18 cellular contexts compared by ENCODE assay signal in the genomic region with DNA sequence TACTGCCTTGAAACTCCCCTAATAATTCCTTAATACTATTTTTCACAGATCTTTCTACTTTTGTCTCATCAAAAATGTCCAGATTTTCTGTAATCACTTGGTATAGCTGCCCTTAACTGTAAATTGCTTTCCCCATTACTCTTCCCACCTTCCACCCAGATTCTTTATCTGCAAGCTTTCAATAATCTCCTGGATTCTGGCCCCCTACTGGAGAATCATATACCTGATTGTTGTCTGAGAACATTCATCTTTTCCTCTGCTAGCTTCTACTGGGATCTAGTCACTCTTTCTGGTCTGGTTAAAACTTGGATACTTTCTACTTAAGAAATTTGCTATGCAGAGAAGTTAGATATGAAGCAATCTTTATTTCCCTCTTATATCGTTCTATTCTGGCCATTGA.
DNase-seq lines count a peak whose midpoint lies in the region; ATAC-seq and TF ChIP-seq lines count a peak whose summit lies in the region.
"Had no signal": no experiment of that assay in that cellular context is flagged by ENCODE, and none has a peak within 500 bp of the region (broad histone marks: within the 10 kb centered on the region; RNA-seq: fewer than 3 reads in every experiment).

No MANE protein-coding gene starts in this region.

- WGBS in ovary, 3 donors, result 54 to 69% (median 65%) methylated on average over 1 of the region's 1 CpG

- H3K4me1 ChIP-seq in A673 (ENCODE audit: insufficient read depth, low read length, poor library complexity, severe bottlenecking) (no peaks in the 10 kb centered on the region), GM23338 (ENCODE audit: insufficient read depth) (no peaks in the 10 kb centered on the region), OCI-LY7 (ENCODE audit: insufficient read depth, low read length, poor library complexity, severe bottlenecking) (no peaks in the 10 kb centered on the region), ovary (ENCODE audit: insufficient read depth) (no peaks in the 10 kb centered on the region)
- H3K4me1 ChIP-seq: left ventricle myocardium inferior had no signal

- no peak overlapping the region for H3K27ac ChIP-seq in A673 (ENCODE audit: low read depth, low read length, poor library complexity, severe bottlenecking)
- no peak overlapping the region for H3K27ac ChIP-seq in GM23338 (ENCODE audit: low read depth)
- no peak overlapping the region for H3K27ac ChIP-seq in OCI-LY7 (ENCODE audit: low read depth, low read length, poor library complexity, severe bottlenecking)
- no peak overlapping the region for H3K27ac ChIP-seq in ovary
- H3K27ac ChIP-seq: coronary artery, left ventricle myocardium inferior had no signal

- H3K36me3 Mint-ChIP-seq in GM23338 (ENCODE audit: low read depth), result no peaks in the 10 kb centered on the region
- no peaks in the 10 kb centered on the region for H3K36me3 Mint-ChIP-seq in glutamatergic neuron (ENCODE audit: unreplicated experiment)
- H3K36me3 Mint-ChIP-seq in WTC11, result no peaks in the 10 kb centered on the region

- H4K20me1 ChIP-seq in GM23338 (replicated peaks; ENCODE audit: insufficient read depth) (no peaks in the 10 kb centered on the region), OCI-LY7 (ENCODE audit: insufficient read depth, low read length) (no peaks in the 10 kb centered on the region)

- no peak overlapping the region for H3K4me3 ChIP-seq in A673 (ENCODE audit: low read depth, low read length, poor library complexity, severe bottlenecking)
- no peak overlapping the region for H3K4me3 ChIP-seq in GM23338
- H3K4me3 ChIP-seq in OCI-LY7 (ENCODE audit: low read depth, low read length, poor library complexity, severe bottlenecking), result no peak overlapping the region
- H3K4me3 ChIP-seq in ovary, result no peak overlapping the region
- H3K4me3 ChIP-seq: coronary artery, left ventricle myocardium inferior had no signal

- POLR2A ChIA-PET in A673 (lab: Charles Lee; ENCODE audit: low non-redundant PET), result no interaction called here
- POLR2A ChIA-PET in OCI-LY7 (lab: Charles Lee), result no interaction called here
- POLR2A ChIA-PET in WTC11 (lab: Charles Lee), result no interaction called here

- H3K9me2 ChIP-seq in GM23338 (ENCODE audit: insufficient read depth) (no peaks in the 10 kb centered on the region), OCI-LY7 (ENCODE audit: insufficient read depth, low read length) (no peaks in the 10 kb centered on the region)

- intact Hi-C loops in A673 (cut with micrococcal nuclease; ENCODE audit: unreplicated experiment) (no loop called here), OCI-LY7 (cut with micrococcal nuclease; ENCODE audit: unreplicated experiment) (no loop called here), ovary (cut with DNase I) (no loop called here), posterior cingulate gyrus (cut with DNase I) (no loop called here)

- TF ChIP-seq POLR2A in ovary (IDR thresholded peaks at IDR 0.05), result no peak

- no peaks in the 10 kb centered on the region for H3K4me1 Mint-ChIP-seq in GM23338
- H3K4me1 Mint-ChIP-seq in glutamatergic neuron (ENCODE audit: low read depth, unreplicated experiment), result no peaks in the 10 kb centered on the region
- H3K4me1 Mint-ChIP-seq in WTC11, result no peaks in the 10 kb centered on the region

- no peak overlapping the region for H3K4me3 Mint-ChIP-seq in GM23338
- no peak overlapping the region for H3K4me3 Mint-ChIP-seq in glutamatergic neuron (ENCODE audit: unreplicated experiment)
- H3K4me3 Mint-ChIP-seq in WTC11, result no peak overlapping the region
- H3K4me3 Mint-ChIP-seq: activated T-cell treated with anti-CD3 and anti-CD28 coated beads, Interleukin-2, amount 50 U/mL, for 24 hours had no signal

- CTCF ChIA-PET in A673 (lab: Charles Lee), result no interaction called here
- CTCF ChIA-PET in OCI-LY7 (lab: Charles Lee; ENCODE audit: unreplicated experiment), result no interaction called here
- CTCF ChIA-PET in WTC11 (lab: Charles Lee), result interaction anchor here (1.0 to 1.2 kb wide), 4 partner anchors 9 to 590 kb away, joined by 3 to 4 read pairs (median 4); no protein-coding TSS in a partner anchor

- H3F3A ChIP-seq in GM23338 (replicated peaks; ENCODE audit: low read depth), result no peaks in the 10 kb centered on the region

- H3K4me2 ChIP-seq in GM23338 (no peak overlapping the region), OCI-LY7 (ENCODE audit: low read length) (no peak overlapping the region)

- H3K9me3 Mint-ChIP-seq in GM23338, result no peaks in the 10 kb centered on the region
- no peaks in the 10 kb centered on the region for H3K9me3 Mint-ChIP-seq in glutamatergic neuron (ENCODE audit: unreplicated experiment)
- H3K9me3 Mint-ChIP-seq in WTC11, result no peaks in the 10 kb centered on the region
- H3K9me3 Mint-ChIP-seq: activated T-cell treated with anti-CD3 and anti-CD28 coated beads, Interleukin-2, amount 50 U/mL, for 24 hours had no signal

- TF ChIP-seq CTCF in A673 (conservative IDR thresholded peaks at IDR 0.05; ENCODE audit: low read depth, low read length), result 0 out of 2 replicates have a peak, but pooled peaks have one; percentile 26
- peak; percentile 34 to 50 for TF ChIP-seq CTCF in GM23338 (conservative IDR thresholded peaks at IDR 0.05; ENCODE audit: low read depth in 2 of 2)
- 0 out of 2 replicates have a peak, but pooled peaks have one; percentile 24 for TF ChIP-seq CTCF in OCI-LY7 (conservative IDR thresholded peaks at IDR 0.05; ENCODE audit: low read length)
- peak; percentile 66 for TF ChIP-seq CTCF in glutamatergic neuron (IDR thresholded peaks at IDR 0.05; ENCODE audit: partially characterized antibody, unreplicated experiment)
- no peak for TF ChIP-seq CTCF in ovary (IDR thresholded peaks at IDR 0.05)
- TF ChIP-seq CTCF in WTC11 (IDR thresholded peaks at IDR 0.05), result no peak

- H3K9me3 ChIP-seq in A673 (ENCODE audit: low read depth, low read length, poor library complexity, severe bottlenecking) (no peaks in the 10 kb centered on the region), OCI-LY7 (ENCODE audit: low read length) (no peaks in the 10 kb centered on the region), ovary (no peaks in the 10 kb centered on the region)
- H3K9me3 ChIP-seq: left ventricle myocardium inferior had no signal

- H3K79me2 ChIP-seq in GM23338 (replicated peaks; ENCODE audit: insufficient read depth) (no peaks in the 10 kb centered on the region), OCI-LY7 (ENCODE audit: insufficient read depth, low read depth, low read length) (no peaks in the 10 kb centered on the region)

- TF ChIP-seq EP300 in ovary (IDR thresholded peaks at IDR 0.05), result no peak

- BruUV-seq in A673 (replicated peaks; lab: Mats Ljungman, UMichigan) (no TSS peak), OCI-LY7 (replicated peaks; lab: Mats Ljungman, UMichigan) (no TSS peak)

- H3K27ac Mint-ChIP-seq in GM23338 (no peak overlapping the region), glutamatergic neuron (ENCODE audit: unreplicated experiment) (no peak overlapping the region), WTC11 (no peak overlapping the region)
- H3K27ac Mint-ChIP-seq: activated T-cell treated with anti-CD3 and anti-CD28 coated beads, Interleukin-2, amount 50 U/mL, for 24 hours had no signal

- H2AFZ ChIP-seq in GM23338 (no peak overlapping the region), OCI-LY7 (ENCODE audit: low read length) (no peak overlapping the region)

- no peaks in the 10 kb centered on the region for H3K27me3 ChIP-seq in A673 (replicated peaks; ENCODE audit: insufficient read depth, low read depth, low read length, poor library complexity)
- H3K27me3 ChIP-seq in GM23338 (ENCODE audit: insufficient read depth), result no peaks in the 10 kb centered on the region
- peaks cover 3% of the 10 kb centered on the region for H3K27me3 ChIP-seq in ovary

- ATAC-seq in GM23338 (no peak), HG03520 (IDR thresholded peaks at IDR 0.05; ENCODE audit: unreplicated experiment) (no peak), WTC11 (no peak)
- ATAC-seq: Panc1 had no signal

- no peaks in the 10 kb centered on the region for H3K36me3 ChIP-seq in A673 (ENCODE audit: insufficient read depth, low read length, poor library complexity, severe bottlenecking)
- H3K36me3 ChIP-seq in GM23338 (ENCODE audit: insufficient read depth), result no peaks in the 10 kb centered on the region
- no peaks in the 10 kb centered on the region for H3K36me3 ChIP-seq in OCI-LY7 (ENCODE audit: insufficient read depth, low read length)
- no peaks in the 10 kb centered on the region for H3K36me3 ChIP-seq in ovary
- H3K36me3 ChIP-seq: left ventricle myocardium inferior had no signal

- DNase-seq in A673 (ENCODE audit: low spot score) (no peak), GM23338 (ENCODE audit: low spot score) (peak; percentile 45), OCI-LY7 (ENCODE audit: low spot score) (no peak), glutamatergic neuron (no peak), ovary (no peak), posterior cingulate gyrus (no peak), WTC11 (ENCODE audit: low spot score) (no peak)
- DNase-seq: activated CD4-positive, alpha-beta T cell treated with anti-CD3 and anti-CD28 coated beads, Interleukin-2, amount 50 U/mL, for 1 hour; activated naive CD4-positive, alpha-beta T cell treated with anti-CD3 and anti-CD28 coated beads, Interleukin-2, amount 50 U/mL, for 16 hours; activated T-cell treated with anti-CD3 and anti-CD28 coated beads, Interleukin-2, amount 50 U/mL, for 24 hours; HCEC 1CT; left ventricle myocardium inferior; NCI-H1694 treated with DMSO at 0.1 percent for 48 hours; NCI-H446 treated with DMSO at 0.1 percent for 48 hours; stimulated activated CD4-positive, alpha-beta T cell treated with anti-CD3 and anti-CD28 coated beads, Interleukin-2, amount 100 ng/mL, for 48 hours had no signal

- H3K27me3 Mint-ChIP-seq in GM23338 (ENCODE audit: insufficient read depth, low read depth, poor library complexity) (no peaks in the 10 kb centered on the region), glutamatergic neuron (ENCODE audit: unreplicated experiment) (peaks cover 2% of the 10 kb centered on the region), WTC11 (ENCODE audit: low read depth) (no peaks in the 10 kb centered on the region)

TF ChIP-seq in GM23338, 12 proteins besides CTCF, POLR2A, EP300 and RAD21 (continues in another document):
- no peak for TF ChIP-seq EZH2phosphoT487 (IDR thresholded peaks at IDR 0.05; ENCODE audit: unreplicated experiment)

TF ChIP-seq in WTC11, 78 proteins besides CTCF, POLR2A, EP300 and RAD21 (continues in another document):
- TF ChIP-seq SMAD3 (CRISPR knock-in tag; IDR thresholded peaks at IDR 0.05; ENCODE audit: borderline replicate concordance) (no peak), ZBTB43 (CRISPR knock-in tag; IDR thresholded peaks at IDR 0.05) (no peak), JAZF1 (CRISPR knock-in tag; IDR thresholded peaks at IDR 0.05) (no peak)

Comparison
In these comparisons a context has a peak if more than half of its experiments do, and no peak if none do; other contexts are left out.
1. CTCF ChIP-seq: peak in A673 (single experiment), GM23338 (2 of 2), OCI-LY7 (single experiment) and glutamatergic neuron (single experiment); none in ovary (0 of 3) and WTC11 (single experiment).